Comparison of ENCODE assay signal across 1 cellular context in the genomic region with DNA sequence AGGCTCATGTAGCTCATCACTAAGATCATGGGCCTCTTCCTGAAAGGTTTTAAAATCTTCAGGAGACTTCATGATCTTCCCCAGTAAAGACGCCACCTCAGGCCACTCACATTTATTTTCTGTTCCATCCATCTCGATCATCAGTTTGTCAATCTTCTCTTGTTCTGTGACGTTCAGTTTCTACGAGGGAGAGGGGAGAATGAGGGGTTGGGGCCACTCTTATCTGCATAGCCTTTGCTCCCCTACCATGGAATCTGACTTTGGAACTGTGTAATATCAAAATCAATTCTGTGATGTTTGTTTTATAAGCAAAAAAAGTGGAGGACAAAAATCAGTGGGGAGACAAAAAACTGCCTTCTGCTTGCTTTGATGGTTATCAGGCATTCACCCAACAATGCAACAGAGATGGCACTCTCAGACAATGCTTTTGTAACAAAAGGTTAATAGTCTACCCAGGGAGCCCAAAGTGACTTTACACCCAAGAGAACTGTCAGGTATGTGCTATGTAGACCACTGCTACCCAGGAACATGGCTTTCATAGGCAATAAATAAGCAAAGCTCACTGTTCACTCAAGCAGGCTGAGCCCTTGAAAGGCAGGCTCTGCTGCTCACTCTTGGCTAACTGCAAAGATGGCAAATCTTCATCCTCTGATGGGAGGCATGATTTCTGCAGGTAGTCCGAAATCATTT.
A peak's percentile ranks its signal among the peaks of the same experiment; 100 is the strongest.
TF ChIP-seq lines count a peak whose summit lies in the region.

No MANE protein-coding gene starts in this region.

TF ChIP-seq in K562, 482 proteins besides CTCF, POLR2A, EP300 and RAD21 (continued from another document and continues in another):
- TF ChIP-seq RBM15 (IDR thresholded peaks at IDR 0.05; ENCODE audit: insufficient read depth, low read length) (no peak), ZEB2 (IDR thresholded peaks at IDR 0.05) (no peak), ZFP1 (CRISPR knock-in tag; IDR thresholded peaks at IDR 0.05) (no peak), CBFA2T2 (conservative IDR thresholded peaks at IDR 0.05) (no peak), PTRF (tag; IDR thresholded peaks at IDR 0.05) (no peak), BMI1 (IDR thresholded peaks at IDR 0.05; ENCODE audit: low read length) (no peak), BRD4 (IDR thresholded peaks at IDR 0.05) (no peak), RBM22 (IDR thresholded peaks at IDR 0.05; ENCODE audit: low read depth, low read length, poor library complexity, severe bottlenecking) (peak; percentile 54), SMARCA5 (IDR thresholded peaks at IDR 0.05) (no peak), POLR2AphosphoS5 (IDR thresholded peaks at IDR 0.05; ENCODE audit: control insufficient read depth, insufficient read depth, low read depth, low read length) (peak; percentile 27; the same call in 1 of the 2 replicates), TBP (optimal IDR thresholded peaks at IDR 0.05; ENCODE audit: low read depth, low read length) (no peak), CREM (IDR thresholded peaks at IDR 0.05; ENCODE audit: low read depth) (no peak), SP2 (IDR thresholded peaks at IDR 0.05; ENCODE audit: extremely low read depth, low read depth, low read length, poor library complexity, severe bottlenecking) (no peak), SLC30A9 (CRISPR knock-in tag; IDR thresholded peaks at IDR 0.05) (no peak), RBFOX2 (IDR thresholded peaks at IDR 0.05; ENCODE audit: low read depth, low read length) (peak; percentile 18; the same call in 1 of the 2 replicates), TCF7L2 (IDR thresholded peaks at IDR 0.05; ENCODE audit: low read depth, low read length) (no peak), GABPB2 (CRISPR knock-in tag; conservative IDR thresholded peaks at IDR 0.05) (no peak), THRA (IDR thresholded peaks at IDR 0.05) (no peak), MXI1 (IDR thresholded peaks at IDR 0.05; ENCODE audit: low read depth, low read length) (no peak), ZBTB12 (CRISPR knock-in tag; IDR thresholded peaks at IDR 0.05) (no peak), ZBTB8A (IDR thresholded peaks at IDR 0.05; ENCODE audit: partially characterized antibody) (no peak), SMARCB1 (IDR thresholded peaks at IDR 0.05; ENCODE audit: insufficient read length, low read depth) (no peak), BDP1 (IDR thresholded peaks at IDR 0.05; ENCODE audit: insufficient read depth, insufficient read length) (no peak), THAP7 (CRISPR knock-in tag; IDR thresholded peaks at IDR 0.05) (no peak), SUPT5H (IDR thresholded peaks at IDR 0.05) (peak; percentile 75), SOX6 (IDR thresholded peaks at IDR 0.05) (peak; percentile 9; the same call in 1 of the 2 replicates), CSDE1 (IDR thresholded peaks at IDR 0.05) (no peak), HDAC8 (tag; IDR thresholded peaks at IDR 0.05) (no peak), STAT5A (IDR thresholded peaks at IDR 0.05; ENCODE audit: borderline replicate concordance, low read length) (no peak), PATZ1 (CRISPR knock-in tag; IDR thresholded peaks at IDR 0.05; ENCODE audit: borderline replicate concordance) (no peak), ZNF830 (CRISPR knock-in tag; IDR thresholded peaks at IDR 0.05) (no peak), ZSCAN29 (IDR thresholded peaks at IDR 0.05) (no peak; the same call in 1 of the 2 replicates), HDAC3 (IDR thresholded peaks at IDR 0.05; ENCODE audit: borderline replicate concordance, partially characterized antibody) (no peak), ILF3 (IDR thresholded peaks at IDR 0.05; ENCODE audit: borderline replicate concordance) (0 out of 2 replicates have a peak, but pooled peaks have one; percentile 15), TEAD4 (IDR thresholded peaks at IDR 0.05; ENCODE audit: low read length) (peak; percentile 18; the same call in 1 of the 2 replicates), TEAD4 (CRISPR knock-in tag; IDR thresholded peaks at IDR 0.05; ENCODE audit: borderline replicate concordance) (no peak), YY1 (IDR thresholded peaks at IDR 0.05; ENCODE audit: borderline replicate concordance in 1 of 3, control insufficient read depth in 1 of 3, extremely low read depth in 1 of 3, insufficient read depth in 3 of 3, insufficient read length in 1 of 3, insufficient replicate concordance in 2 of 3, low read depth in 1 of 3, low read length in 2 of 3) (no peak), SIN3B (IDR thresholded peaks at IDR 0.05; ENCODE audit: low read depth) (no peak), TEAD1 (CRISPR knock-in tag; IDR thresholded peaks at IDR 0.05) (no peak), POLR2B (IDR thresholded peaks at IDR 0.05; ENCODE audit: low read depth, partially characterized antibody) (peak; percentile 75), ZZZ3 (IDR thresholded peaks at IDR 0.05) (no peak), E2F4 (CRISPR knock-in tag; IDR thresholded peaks at IDR 0.05; ENCODE audit: low read depth) (no peak), EWSR1 (IDR thresholded peaks at IDR 0.05; ENCODE audit: borderline replicate concordance, low read depth, partially characterized antibody) (peak; percentile 89), MXD1 (CRISPR knock-in tag; IDR thresholded peaks at IDR 0.05; ENCODE audit: borderline replicate concordance, poor library complexity, severe bottlenecking) (no peak), ATF2 (CRISPR knock-in tag; IDR thresholded peaks at IDR 0.05) (no peak), PPARD (CRISPR knock-in tag; IDR thresholded peaks at IDR 0.05) (no peak), E2F8 (IDR thresholded peaks at IDR 0.05; ENCODE audit: low read depth, partially characterized antibody) (peak; percentile 23), ADNP (tag; IDR thresholded peaks at IDR 0.05) (no peak), ZNF3 (CRISPR knock-in tag; IDR thresholded peaks at IDR 0.05) (no peak)
- TF ChIP-seq, protein P1, sequence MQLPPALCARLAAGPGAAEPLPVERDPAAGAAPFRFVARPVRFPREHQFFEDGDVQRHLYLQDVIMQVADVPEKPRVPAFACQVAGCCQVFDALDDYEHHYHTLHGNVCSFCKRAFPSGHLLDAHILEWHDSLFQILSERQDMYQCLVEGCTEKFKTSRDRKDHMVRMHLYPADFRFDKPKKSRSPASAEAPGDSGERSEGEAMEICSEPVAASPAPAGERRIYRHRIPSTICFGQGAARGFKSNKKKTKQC (CRISPR knock-in tag; IDR thresholded peaks at IDR 0.05) = no peak
- TF ChIP-seq, protein P2, sequence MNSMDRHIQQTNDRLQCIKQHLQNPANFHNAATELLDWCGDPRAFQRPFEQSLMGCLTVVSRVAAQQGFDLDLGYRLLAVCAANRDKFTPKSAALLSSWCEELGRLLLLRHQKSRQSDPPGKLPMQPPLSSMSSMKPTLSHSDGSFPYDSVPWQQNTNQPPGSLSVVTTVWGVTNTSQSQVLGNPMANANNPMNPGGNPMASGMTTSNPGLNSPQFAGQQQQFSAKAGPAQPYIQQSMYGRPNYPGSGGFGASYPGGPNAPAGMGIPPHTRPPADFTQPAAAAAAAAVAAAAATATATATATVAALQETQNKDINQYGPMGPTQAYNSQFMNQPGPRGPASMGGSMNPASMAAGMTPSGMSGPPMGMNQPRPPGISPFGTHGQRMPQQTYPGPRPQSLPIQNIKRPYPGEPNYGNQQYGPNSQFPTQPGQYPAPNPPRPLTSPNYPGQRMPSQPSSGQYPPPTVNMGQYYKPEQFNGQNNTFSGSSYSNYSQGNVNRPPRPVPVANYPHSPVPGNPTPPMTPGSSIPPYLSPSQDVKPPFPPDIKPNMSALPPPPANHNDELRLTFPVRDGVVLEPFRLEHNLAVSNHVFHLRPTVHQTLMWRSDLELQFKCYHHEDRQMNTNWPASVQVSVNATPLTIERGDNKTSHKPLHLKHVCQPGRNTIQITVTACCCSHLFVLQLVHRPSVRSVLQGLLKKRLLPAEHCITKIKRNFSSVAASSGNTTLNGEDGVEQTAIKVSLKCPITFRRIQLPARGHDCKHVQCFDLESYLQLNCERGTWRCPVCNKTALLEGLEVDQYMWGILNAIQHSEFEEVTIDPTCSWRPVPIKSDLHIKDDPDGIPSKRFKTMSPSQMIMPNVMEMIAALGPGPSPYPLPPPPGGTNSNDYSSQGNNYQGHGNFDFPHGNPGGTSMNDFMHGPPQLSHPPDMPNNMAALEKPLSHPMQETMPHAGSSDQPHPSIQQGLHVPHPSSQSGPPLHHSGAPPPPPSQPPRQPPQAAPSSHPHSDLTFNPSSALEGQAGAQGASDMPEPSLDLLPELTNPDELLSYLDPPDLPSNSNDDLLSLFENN (IDR thresholded peaks at IDR 0.05; ENCODE audit: low read depth in 2 of 2, low read length in 2 of 2) = no peak
